In the genomic region with DNA sequence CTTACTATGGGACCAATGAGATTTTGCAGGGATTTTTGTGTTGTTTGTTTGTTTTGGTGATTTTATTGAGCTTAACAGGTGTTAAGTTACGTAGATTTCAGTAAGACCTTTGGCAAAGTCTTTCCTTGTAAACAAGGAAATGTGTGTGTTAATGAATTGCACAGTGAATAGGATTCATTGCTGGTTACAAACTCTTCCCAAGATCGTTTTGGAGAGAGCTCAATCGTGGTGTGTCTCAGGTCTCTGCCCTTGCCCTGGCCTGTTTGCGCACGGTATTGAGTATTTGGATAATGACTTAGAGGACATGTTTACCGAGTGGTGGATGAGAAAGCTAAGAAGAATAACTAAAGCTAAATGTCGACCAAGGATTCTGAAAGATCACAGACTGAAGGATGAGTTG, we compare ENCODE assay signal across 31 cellular contexts. TPM values are rescaled to one million over a fixed set of nuclear protein-coding genes. Genes with fewer than 3 reads are reported as not detected.
DNase-seq lines count a peak whose midpoint lies in the region; ATAC-seq and TF ChIP-seq lines count a peak whose summit lies in the region.
"Had no signal": no experiment of that assay in that cellular context is flagged by ENCODE, and none has a peak within 500 bp of the region (broad histone marks: within the 10 kb centered on the region; RNA-seq: fewer than 3 reads in every experiment).

No MANE protein-coding gene starts in this region.

- no peak overlapping the region for H3K4me2 ChIP-seq in smooth muscle cell

- no peak overlapping the region for H3K4me3 Mint-ChIP-seq in brain
- H3K4me3 Mint-ChIP-seq: activated CD8-positive, alpha-beta memory T cell treated with anti-CD3 and anti-CD28 coated beads, Interleukin-2, amount 10 ng/mL, durations not matched to agents 7 days and 5 days; activated naive CD4-positive, alpha-beta T cell treated with anti-CD3 and anti-CD28 coated beads for 36 hours; neural crest cell had no signal

- H3K36me3 Mint-ChIP-seq in brain: peaks cover 25% of the 10 kb centered on the region

- H3K4me1 Mint-ChIP-seq in brain: peaks cover 28% of the 10 kb centered on the region
- H3K4me1 Mint-ChIP-seq: activated CD8-positive, alpha-beta memory T cell treated with anti-CD3 and anti-CD28 coated beads, Interleukin-2, amount 10 ng/mL, durations not matched to agents 7 days and 5 days had no signal

- H3K4me3 ChIP-seq in lower lobe of right lung: no peak overlapping the region
- H3K4me3 ChIP-seq in thyroid gland (replicated peaks in 1 of 3): no peak overlapping the region
- no peak overlapping the region for H3K4me3 ChIP-seq in smooth muscle cell
- H3K4me3 ChIP-seq: right atrium auricular region, SK-N-MC, spleen, transverse colon had no signal

- H3K79me2 ChIP-seq in smooth muscle cell (ENCODE audit: low read depth): no peaks in the 10 kb centered on the region
- H3K79me2 ChIP-seq: parathyroid adenoma had no signal

- no peaks in the 10 kb centered on the region for H3F3A ChIP-seq in smooth muscle cell (ENCODE audit: low read depth)

- H3K27me3 ChIP-seq in lower lobe of right lung (ENCODE audit: low read depth) (no peaks in the 10 kb centered on the region), thyroid gland (no peaks in the 10 kb centered on the region), smooth muscle cell (ENCODE audit: low read depth) (no peaks in the 10 kb centered on the region), foreskin keratinocyte (no peaks in the 10 kb centered on the region)
- H3K27me3 ChIP-seq: brain microvascular endothelial cell, right atrium auricular region, spleen, transverse colon had no signal

- H3K9ac ChIP-seq in smooth muscle cell (ENCODE audit: low read depth): no peak overlapping the region
- H3K9ac ChIP-seq: parathyroid adenoma had no signal

- peak overlapping the region in 4 of 5 experiments; percentile 21 to 57 (median 45) for H3K27ac Mint-ChIP-seq in brain
- H3K27ac Mint-ChIP-seq: activated CD8-positive, alpha-beta memory T cell treated with anti-CD3 and anti-CD28 coated beads, Interleukin-2, amount 10 ng/mL, durations not matched to agents 7 days and 5 days; activated naive CD4-positive, alpha-beta T cell treated with anti-CD3 and anti-CD28 coated beads for 36 hours had no signal

- intact Hi-C loops in lower lobe of right lung (cut with DNase I): no loop called here
- intact Hi-C loops in thyroid gland (cut with DNase I): no loop called here

- ATAC-seq in lower lobe of right lung (peak; percentile 30 to 61), HG03520 (IDR thresholded peaks at IDR 0.05; ENCODE audit: unreplicated experiment) (no peak), foreskin keratinocyte (no peak)
- ATAC-seq: activated CD8-positive, alpha-beta memory T cell treated with anti-CD3 and anti-CD28 coated beads, Interleukin-2, amount 10 ng/mL, durations not matched to agents 7 days and 5 days had no signal

- no peak for TF ChIP-seq POLR2A in thyroid gland (IDR thresholded peaks at IDR 0.05)

- H3K27ac ChIP-seq in lower lobe of right lung (no peak overlapping the region), thyroid gland (peak overlapping the region; percentile 21 to 52 (median 43)), smooth muscle cell (ENCODE audit: low read depth) (no peak overlapping the region), foreskin keratinocyte (no peak overlapping the region)
- H3K27ac ChIP-seq: brain microvascular endothelial cell, C4-2B, parathyroid adenoma, right atrium auricular region, SK-N-MC, spleen had no signal

- H3K4me1 ChIP-seq in lower lobe of right lung: no peaks in the 10 kb centered on the region
- H3K4me1 ChIP-seq in thyroid gland: peaks cover 18 to 26% of the 10 kb centered on the region in 2 donors
- peaks cover 13% of the 10 kb centered on the region for H3K4me1 ChIP-seq in smooth muscle cell (ENCODE audit: low read depth)
- H3K4me1 ChIP-seq in foreskin keratinocyte: no peaks in the 10 kb centered on the region
- H3K4me1 ChIP-seq: parathyroid adenoma had no signal

- H4K20me1 ChIP-seq in smooth muscle cell (ENCODE audit: low read depth): peaks cover 7% of the 10 kb centered on the region

- TF ChIP-seq CTCF in brain (conservative IDR thresholded peaks at IDR 0.05): no peak
- TF ChIP-seq CTCF in lower lobe of right lung (IDR thresholded peaks at IDR 0.05): no peak
- no peak for TF ChIP-seq CTCF in thyroid gland (IDR thresholded peaks at IDR 0.05)
- no peak for TF ChIP-seq CTCF in smooth muscle cell (IDR thresholded peaks at IDR 0.05; ENCODE audit: borderline replicate concordance, insufficient read depth, poor library complexity, severe bottlenecking)
- no peak for TF ChIP-seq CTCF in foreskin keratinocyte (conservative IDR thresholded peaks at IDR 0.05)

- H3K27me3 Mint-ChIP-seq in brain: no peaks in the 10 kb centered on the region
- H3K27me3 Mint-ChIP-seq: activated CD8-positive, alpha-beta memory T cell treated with anti-CD3 and anti-CD28 coated beads, Interleukin-2, amount 10 ng/mL, durations not matched to agents 7 days and 5 days had no signal

- 46 to 58% methylated on average over 7 of the region's 7 CpGs for WGBS in thyroid gland, 2 donors
- 78% methylated on average over 7 of the region's 7 CpGs for WGBS in smooth muscle cell (ENCODE audit: low lambda C conversion rate)

- H3K36me3 ChIP-seq in lower lobe of right lung (peaks cover 23% of the 10 kb centered on the region), thyroid gland (peaks cover 0 to 4% of the 10 kb centered on the region in 2 donors), smooth muscle cell (ENCODE audit: low read depth) (peaks cover 5% of the 10 kb centered on the region)

- DNase-seq in NCI-H2029 (lab: John Stamatoyannopoulos, UW) (peak; percentile 2), NCI-H2029 treated with DMSO at 0.1 percent for 48 hours (lab: John Stamatoyannopoulos, UW) (no peak), lower lobe of right lung (no peak), thyroid gland (no peak), smooth muscle cell (lab: John Stamatoyannopoulos, UW; ENCODE audit: unreplicated experiment) (no peak), foreskin keratinocyte (no peak)
- DNase-seq: 8988T; activated CD8-positive, alpha-beta memory T cell treated with anti-CD3 and anti-CD28 coated beads, Interleukin-2, amount 10 ng/mL, durations not matched to agents 7 days and 5 days; activated naive CD4-positive, alpha-beta T cell treated with anti-CD3 and anti-CD28 coated beads for 36 hours; amniotic stem cell; cerebellar nuclear complex; dermis blood vessel endothelial cell; DMS79; HCEC 1CT; NCI-H1694; NCI-H2171; NCI-H524; OCI-M1; spleen; stimulated activated CD4-positive, alpha-beta T cell treated with anti-CD3 and anti-CD28 coated beads, Interleukin-2, amount 100 ng/mL, for 24 hours; T-helper 1 cell; transverse colon had no signal

- no peak overlapping the region for H2AFZ ChIP-seq in smooth muscle cell (ENCODE audit: low read depth)
- H2AFZ ChIP-seq: parathyroid adenoma had no signal

- no peaks in the 10 kb centered on the region for H3K9me3 Mint-ChIP-seq in brain
- H3K9me3 Mint-ChIP-seq: activated naive CD4-positive, alpha-beta T cell treated with anti-CD3 and anti-CD28 coated beads for 36 hours; neural crest cell had no signal

- H3K9me3 ChIP-seq in lower lobe of right lung (no peaks in the 10 kb centered on the region), thyroid gland (no peaks in the 10 kb centered on the region), smooth muscle cell (replicated peaks; ENCODE audit: low read depth) (no peaks in the 10 kb centered on the region)
- H3K9me3 ChIP-seq: Caco-2, right atrium auricular region, spleen, transverse colon had no signal

RNA-seq across cellular contexts. Expression of gene PRPF18, which starts 41.9 kb away (rescaled TPM):
- polyA plus RNA-seq in brain (ENCODE audit: insufficient read depth, low read depth, low replicate concordance): 19.6 TPM
- 22.5 TPM for total RNA-seq in lower lobe of right lung
- total RNA-seq in thyroid gland: 10 to 100 TPM; 38.1 to 58.8 (median 48.5) TPM
- total RNA-seq in smooth muscle cell: 31.1 and 36.9 TPM in 2 replicates
- polyA plus RNA-seq in smooth muscle cell: 21.6 and 22.4 TPM in 2 replicates
- total RNA-seq in foreskin keratinocyte: 21.0 and 22.2 TPM in 2 replicates
- polyA plus RNA-seq in foreskin keratinocyte: 12.5 and 15.2 TPM in 2 replicates

Comparison
In these comparisons a context has a peak if more than half of its experiments do, and no peak if none do; other contexts are left out.
1. ATAC-seq: peak in lower lobe of right lung (2 of 2); none in HG03520 (single experiment) and foreskin keratinocyte (single experiment).
2. H3K27ac ChIP-seq: peak in thyroid gland (3 of 3); none in lower lobe of right lung (single experiment), smooth muscle cell (single experiment) and foreskin keratinocyte (single experiment).